Comparison of ENCODE assay signal across 8 cellular contexts in the genomic region with DNA sequence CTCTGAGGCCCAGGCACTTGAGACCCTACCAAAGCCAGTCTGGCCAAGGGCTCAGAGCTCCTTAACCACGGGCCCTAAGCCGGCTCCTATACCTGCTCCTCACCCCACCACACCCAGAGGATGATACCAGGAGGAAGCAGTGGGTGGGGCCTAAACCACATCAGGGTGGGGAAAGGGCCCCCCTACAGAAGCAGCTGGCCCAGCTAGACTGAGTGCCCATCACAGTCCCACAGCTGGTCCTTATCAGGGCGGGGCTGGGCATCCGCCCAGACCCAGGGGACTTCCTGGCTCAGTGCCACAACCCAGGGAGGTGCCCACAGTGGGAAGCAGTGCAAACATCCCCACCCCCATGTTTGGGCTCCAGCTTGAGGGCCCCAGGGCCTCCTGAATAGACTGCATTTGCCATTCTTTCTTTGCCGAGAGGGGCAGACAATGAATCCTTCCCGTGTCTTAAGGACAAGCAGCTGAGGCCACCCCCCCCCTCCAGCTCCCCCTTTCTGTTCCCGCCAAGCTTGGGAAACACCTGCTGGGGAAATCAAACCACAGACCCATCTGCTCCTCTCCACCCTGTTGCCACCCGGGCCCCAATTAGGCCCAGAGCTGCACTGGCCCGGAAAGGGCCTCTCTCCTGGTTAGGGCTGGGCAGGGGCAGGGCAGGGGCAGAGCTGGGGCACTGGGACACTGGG. TPM values are rescaled to one million over a fixed set of nuclear protein-coding genes. Genes with fewer than 3 reads are reported as not detected.
DNase-seq lines count a peak whose midpoint lies in the region; ATAC-seq and TF ChIP-seq lines count a peak whose summit lies in the region.

No MANE protein-coding gene starts in this region.

- H3K27me3 Mint-ChIP-seq in MCF 10A (ENCODE audit: insufficient read depth, unreplicated experiment) = no peaks in the 10 kb centered on the region

- ATAC-seq in GM21576 (IDR thresholded peaks at IDR 0.05; ENCODE audit: unreplicated experiment) = no peak

- no peaks in the 10 kb centered on the region for H3K9me3 ChIP-seq in DOHH2 (ENCODE audit: control insufficient read depth, insufficient read depth, low read length)
- H3K9me3 ChIP-seq in mucosa of rectum (ENCODE audit: control insufficient read depth in 2 of 2, low read length in 2 of 2) = no peaks in the 10 kb centered on the region

- DNase-seq in NCI-H1092 treated with DMSO at 0.1 percent for 48 hours (lab: John Stamatoyannopoulos, UW) = peak; percentile 83
- peak in 3 of 5 experiments; percentile 25 to 67 (median 31) for DNase-seq in T-helper 2 cell
- DNase-seq in mesenteric fat pad (ENCODE audit: low spot score) = no peak
- no peak for DNase-seq in anterior cingulate cortex (lab: John Stamatoyannopoulos, UW)
- no peak for DNase-seq in MCF 10A (ENCODE audit: unreplicated experiment)

- peaks cover 27% of the 10 kb centered on the region; the same call in 1 of the 2 replicates for H4K20me1 ChIP-seq in DOHH2 (ENCODE audit: control insufficient read depth, insufficient read depth, low read depth, low read length)

- H3K4me1 Mint-ChIP-seq in MCF 10A (ENCODE audit: insufficient read depth, unreplicated experiment) = peaks cover 19% of the 10 kb centered on the region

- H3K27me3 ChIP-seq in DOHH2 (ENCODE audit: control insufficient read depth, low read length) (no peaks in the 10 kb centered on the region), mucosa of rectum (ENCODE audit: control insufficient read depth in 2 of 2, insufficient read depth in 2 of 2, low read length in 2 of 2) (no peaks in the 10 kb centered on the region)

- H3K4me1 ChIP-seq in DOHH2 (ENCODE audit: control insufficient read depth, low read length) (peaks cover 59% of the 10 kb centered on the region), mucosa of rectum (ENCODE audit: control insufficient read depth in 2 of 2, insufficient read depth in 2 of 2, low read length in 2 of 2) (peaks cover 59 to 64% of the 10 kb centered on the region in 2 donors)

- no TSS peak for BruUV-seq in MCF 10A (replicated peaks; lab: Mats Ljungman, UMichigan)

- H3K4me3 ChIP-seq in DOHH2 (ENCODE audit: low read length) (peak overlapping the region; percentile 84), mucosa of rectum (ENCODE audit: low read length in 2 of 2) (peak overlapping the region in 1 of 2 donors; percentile 56)

- peaks cover 97% of the 10 kb centered on the region for H3K79me2 ChIP-seq in DOHH2 (ENCODE audit: control insufficient read depth, low read length)

- H3K36me3 Mint-ChIP-seq in MCF 10A (ENCODE audit: insufficient read depth, unreplicated experiment) = peaks cover 6% of the 10 kb centered on the region

- TF ChIP-seq CTCF in DOHH2 (IDR thresholded peaks at IDR 0.05; ENCODE audit: low read depth, low read length, poor library complexity, severe bottlenecking) (no peak), MCF 10A (IDR thresholded peaks at IDR 0.05; ENCODE audit: unreplicated experiment) (no peak)

- H3K9me2 ChIP-seq in DOHH2 (replicated peaks; ENCODE audit: control insufficient read depth, low read length) = no peaks in the 10 kb centered on the region

- peak overlapping the region; percentile 99 for H3K27ac ChIP-seq in DOHH2 (ENCODE audit: low read depth, low read length)
- peak overlapping the region; percentile 97 for H3K27ac ChIP-seq in mucosa of rectum (ENCODE audit: low read depth in 2 of 2, low read length in 2 of 2)

- no peak overlapping the region for H3K4me3 Mint-ChIP-seq in MCF 10A (ENCODE audit: unreplicated experiment)

- peaks cover 98% of the 10 kb centered on the region for H3K36me3 ChIP-seq in DOHH2 (ENCODE audit: control insufficient read depth, low read length)
- peaks cover 0 to 8% of the 10 kb centered on the region in 2 donors for H3K36me3 ChIP-seq in mucosa of rectum (ENCODE audit: control insufficient read depth in 2 of 2, insufficient read depth in 2 of 2, low read length in 2 of 2)

- peak overlapping the region; percentile 51 to 79 for H3K9ac ChIP-seq in mucosa of rectum (ENCODE audit: low read depth in 1 of 2, low read length in 2 of 2)

- peak overlapping the region; percentile 95 for H3K4me2 ChIP-seq in DOHH2 (ENCODE audit: low read length)

- H3F3A ChIP-seq in DOHH2 (ENCODE audit: control insufficient read depth, insufficient read depth) = peaks cover 48% of the 10 kb centered on the region

- intact Hi-C loops in MCF 10A (cut with micrococcal nuclease) = no loop called here

- CTCF ChIA-PET in MCF 10A (lab: Yijun Ruan, JAX) = interaction anchor here (0.5 to 4.1 kb wide), 5 partner anchors 27 to 282 kb away, joined by 3 to 39 read pairs (median 3); no protein-coding TSS in a partner anchor

- POLR2A ChIA-PET in MCF 10A (lab: Yijun Ruan, JAX) = interaction anchor here (0.6 to 1.4 kb wide), 3 partner anchors 11 to 158 kb away, joined by 3 read pairs; no protein-coding TSS in a partner anchor

- no peaks in the 10 kb centered on the region for H3K9me3 Mint-ChIP-seq in MCF 10A (ENCODE audit: unreplicated experiment)

- H3K27ac Mint-ChIP-seq in MCF 10A (ENCODE audit: low read depth, unreplicated experiment) = no peak overlapping the region

RNA-seq across cellular contexts. Expression of gene E2F2, which starts 6.2 kb away (rescaled TPM):
- total RNA-seq in mesenteric fat pad (0.29 TPM), MCF 10A (2022) (0.32 and 0.89 TPM in 2 replicates)

RNA-seq across cellular contexts. Expression of gene ID3, which starts 34.4 kb away (rescaled TPM):
- total RNA-seq in mesenteric fat pad (168 TPM), MCF 10A (2022) (15.7 and 34.8 TPM in 2 replicates)

RNA-seq across cellular contexts. Expression of gene ASAP3, which starts 40.9 kb away (rescaled TPM):
- total RNA-seq in mesenteric fat pad (37.6 TPM), MCF 10A (2022) (11.1 and 11.2 TPM in 2 replicates)

Comparison
In these comparisons a context has a peak if more than half of its experiments do, and no peak if none do; other contexts are left out.
1. DNase-seq: peak in NCI-H1092 treated with DMSO at 0.1 percent for 48 hours (single experiment) and T-helper 2 cell (3 of 5); none in mesenteric fat pad (single experiment), anterior cingulate cortex (0 of 58) and MCF 10A (single experiment).